In the genomic region with DNA sequence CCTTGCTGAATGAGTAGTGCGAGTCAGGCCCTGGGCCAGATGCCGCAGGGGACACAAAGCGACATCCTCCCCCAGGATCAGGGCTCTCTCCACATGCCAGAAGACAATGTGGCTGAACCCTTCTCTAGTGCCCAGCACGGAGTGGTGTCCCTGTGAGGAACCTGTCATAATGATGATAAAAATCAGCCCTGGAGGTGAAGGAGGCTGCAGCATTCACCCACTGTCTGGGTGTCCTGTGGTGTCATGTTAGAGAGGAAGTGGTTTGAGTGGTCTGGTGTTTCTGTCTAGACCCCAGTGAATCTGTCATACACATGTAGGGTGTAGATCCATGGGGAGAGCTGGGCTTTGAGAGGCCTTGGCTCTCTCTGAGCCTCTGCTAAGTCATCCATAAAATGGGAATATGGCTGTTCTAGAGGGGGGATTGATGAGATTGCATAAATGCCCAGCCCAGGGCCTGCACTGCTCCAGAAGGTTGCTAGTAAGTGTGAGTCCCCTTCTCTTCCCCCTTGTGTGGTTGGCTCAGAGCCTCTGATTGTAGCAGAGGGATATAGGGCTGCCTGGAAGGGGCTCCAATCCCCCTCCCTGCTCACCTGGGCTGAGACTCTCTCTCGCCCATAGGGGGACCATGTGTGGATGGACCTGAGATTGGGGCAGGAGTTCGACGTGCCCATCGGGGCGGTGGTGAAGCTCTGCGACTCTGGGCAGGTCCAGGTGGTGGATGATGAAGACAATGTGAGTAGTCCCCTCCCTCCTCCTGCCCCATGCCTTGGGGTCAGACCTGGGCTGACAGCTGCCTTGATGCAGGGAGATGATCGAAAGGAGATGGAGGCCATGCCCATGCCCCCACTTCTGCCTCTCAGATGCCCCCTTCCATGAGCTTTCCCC, we compare ENCODE assay signal across 14 cellular contexts. TPM values are rescaled to one million over a fixed set of nuclear protein-coding genes. Genes with fewer than 3 reads are reported as not detected.
A peak's percentile ranks its signal among the peaks of the same experiment; 100 is the strongest.
DNase-seq lines count a peak whose midpoint lies in the region; ATAC-seq and TF ChIP-seq lines count a peak whose summit lies in the region.
"Had no signal": no experiment of that assay in that cellular context is flagged by ENCODE, and none has a peak within 500 bp of the region (broad histone marks: within the 10 kb centered on the region; RNA-seq: fewer than 3 reads in every experiment).

No MANE protein-coding gene starts in this region.

- POLR2A ChIA-PET in SK-N-SH (lab: Yijun Ruan, JAX): no interaction called here
- POLR2A ChIA-PET in activated CD8-positive, alpha-beta T cell treated with anti-CD3 and anti-CD28 coated beads for 36 hours (lab: Charles Lee): interaction anchor here (0.6 kb wide), 1 partner anchor 59 kb away, joined by 3 read pairs; no protein-coding TSS in a partner anchor

- H3K27me3 ChIP-seq in SK-N-SH (ENCODE audit: insufficient read depth): no peaks in the 10 kb centered on the region
- peaks cover 0 to 42% (median 0%) of the 10 kb centered on the region in 3 experiments for H3K27me3 ChIP-seq in neuronal stem cell (ENCODE audit: control insufficient read depth in 3 of 3, insufficient read depth in 3 of 3, low read depth in 1 of 3, low read length in 3 of 3)
- H3K27me3 ChIP-seq: ovary had no signal

- H2BK15ac ChIP-seq in neuronal stem cell (ENCODE audit: low read length): no peak overlapping the region

- H3K27ac ChIP-seq in SK-N-SH (ENCODE audit: low read depth in 2 of 2, low read length in 1 of 2) (no peak overlapping the region), neuronal stem cell (replicated peaks; ENCODE audit: low read length) (no peak overlapping the region)
- H3K27ac ChIP-seq: GM23248, upper lobe of right lung had no signal

- no peak overlapping the region for H3K4me3 ChIP-seq in SK-N-SH (ENCODE audit: low read depth in 2 of 2, low read length in 1 of 2)
- no peak overlapping the region for H3K4me3 ChIP-seq in Jurkat, Clone E6-1 (ENCODE audit: low read length)
- H3K4me3 ChIP-seq in neuronal stem cell (ENCODE audit: low read length in 2 of 2): no peak overlapping the region
- H3K4me3 ChIP-seq: GM23248, ovary, smooth muscle cell, upper lobe of right lung had no signal

- H3K9me2 ChIP-seq in SK-N-SH: no peaks in the 10 kb centered on the region

- H3K4me2 ChIP-seq in SK-N-SH: no peak overlapping the region
- no peak overlapping the region for H3K4me2 ChIP-seq in neuronal stem cell (ENCODE audit: insufficient read depth, low read length, poor library complexity, severe bottlenecking)
- H3K4me2 ChIP-seq: smooth muscle cell had no signal

- no peaks in the 10 kb centered on the region for H4K20me1 ChIP-seq in SK-N-SH (ENCODE audit: insufficient read depth)

- ATAC-seq in SK-N-SH treated with all-trans-retinoic acid at 6 μM for 48 hours: no peak
- ATAC-seq in activated CD8-positive, alpha-beta T cell treated with anti-CD3 and anti-CD28 coated beads for 36 hours: peak; percentile 87
- no peak for ATAC-seq in GM21381 (IDR thresholded peaks at IDR 0.05; ENCODE audit: unreplicated experiment)
- ATAC-seq: upper lobe of right lung had no signal

- H3K18ac ChIP-seq in neuronal stem cell (ENCODE audit: low read length): peak overlapping the region; percentile 20

- no peak for TF ChIP-seq EP300 in SK-N-SH (IDR thresholded peaks at IDR 0.05; ENCODE audit: borderline replicate concordance in 1 of 2, low read depth in 1 of 2, low read length in 1 of 2)

- H3K9ac ChIP-seq in SK-N-SH (no peak overlapping the region), neuronal stem cell (ENCODE audit: low read depth, low read length, poor library complexity) (no peak overlapping the region)
- H3K9ac ChIP-seq: GM23248 had no signal

- H3K9me3 Mint-ChIP-seq in activated CD8-positive, alpha-beta T cell treated with anti-CD3 and anti-CD28 coated beads for 36 hours: no peaks in the 10 kb centered on the region
- H3K9me3 Mint-ChIP-seq: memory B cell had no signal

- H3F3A ChIP-seq in SK-N-SH (replicated peaks; ENCODE audit: insufficient read depth): no peaks in the 10 kb centered on the region

- H3K79me2 ChIP-seq in SK-N-SH (ENCODE audit: insufficient read depth): no peaks in the 10 kb centered on the region

- H3K27me3 Mint-ChIP-seq in activated CD8-positive, alpha-beta T cell treated with anti-CD3 and anti-CD28 coated beads for 36 hours: peaks cover 2% of the 10 kb centered on the region

- H3K36me3 ChIP-seq in SK-N-SH (replicated peaks in 1 of 2; ENCODE audit: control insufficient read depth in 1 of 2, insufficient read depth in 2 of 2, low read length in 1 of 2) (no peaks in the 10 kb centered on the region), neuronal stem cell (replicated peaks in 1 of 2; ENCODE audit: control insufficient read depth in 2 of 2, insufficient read depth in 2 of 2, low read length in 2 of 2) (no peaks in the 10 kb centered on the region)
- H3K36me3 ChIP-seq: ovary, upper lobe of right lung had no signal

- H3K14ac ChIP-seq in neuronal stem cell (ENCODE audit: low read length): no peak overlapping the region

- WGBS in SK-N-SH (ENCODE audit: low lambda C conversion rate): 79% methylated on average over 4 of the region's 11 CpGs
- WGBS in neuronal stem cell (ENCODE audit: extremely low coverage in 2 of 2, insufficient read length in 2 of 2, insufficient replicate concordance in 1 of 2), 2 donors: no CpG with 5 or more reads among the region's 11 CpGs

- no peak overlapping the region for H4K91ac ChIP-seq in neuronal stem cell (ENCODE audit: low read depth, low read length, poor library complexity)

- H3K4me1 ChIP-seq in SK-N-SH (ENCODE audit: control insufficient read depth in 1 of 2, insufficient read depth in 2 of 2, low read depth in 1 of 2, low read length in 1 of 2): peaks cover 0 to 40% of the 10 kb centered on the region in 2 experiments; a peak in 1 of 4 replicates
- H3K4me1 ChIP-seq in neuronal stem cell (ENCODE audit: control insufficient read depth in 2 of 2, insufficient read depth in 1 of 2, low read depth in 1 of 2, low read length in 2 of 2): peaks cover 0 to 3% of the 10 kb centered on the region in 2 donors

- no peak overlapping the region for H2AK5ac ChIP-seq in neuronal stem cell (ENCODE audit: low read depth, low read length)

- H3K4ac ChIP-seq in neuronal stem cell (ENCODE audit: low read length): no peak overlapping the region

- TF ChIP-seq CTCF in SK-N-SH (IDR thresholded peaks at IDR 0.05): no peak
- TF ChIP-seq CTCF in activated CD8-positive, alpha-beta T cell treated with anti-CD3 and anti-CD28 coated beads for 36 hours (IDR thresholded peaks at IDR 0.05): no peak

- H3K9me3 ChIP-seq in SK-N-SH: no peaks in the 10 kb centered on the region
- H3K9me3 ChIP-seq in neuronal stem cell (replicated peaks in 1 of 2; ENCODE audit: control insufficient read depth in 2 of 2, insufficient read depth in 1 of 2, low read depth in 1 of 2, low read length in 2 of 2): no peaks in the 10 kb centered on the region
- H3K9me3 ChIP-seq: ovary, upper lobe of right lung had no signal

- no peak for TF ChIP-seq RAD21 in SK-N-SH (IDR thresholded peaks at IDR 0.05; ENCODE audit: low read length)

- H4K8ac ChIP-seq in neuronal stem cell (ENCODE audit: low read depth, low read length): no peak overlapping the region

- no peak overlapping the region for H2AFZ ChIP-seq in SK-N-SH (ENCODE audit: low read depth)
- H2AFZ ChIP-seq in neuronal stem cell (ENCODE audit: low read length): no peak overlapping the region
- H2AFZ ChIP-seq: GM23248 had no signal

- H3K4me1 Mint-ChIP-seq in activated CD8-positive, alpha-beta T cell treated with anti-CD3 and anti-CD28 coated beads for 36 hours (ENCODE audit: low read depth): peaks cover 22% of the 10 kb centered on the region
- H3K4me1 Mint-ChIP-seq: memory B cell had no signal

- H2BK12ac ChIP-seq in neuronal stem cell (ENCODE audit: low read length): no peak overlapping the region

- H2BK5ac ChIP-seq in neuronal stem cell (ENCODE audit: low read length): no peak overlapping the region

- no peak overlapping the region for H3K23ac ChIP-seq in neuronal stem cell (ENCODE audit: low read depth, low read length, poor library complexity)

- intact Hi-C loops in activated CD8-positive, alpha-beta T cell treated with anti-CD3 and anti-CD28 coated beads for 36 hours (cut with micrococcal nuclease): no loop called here

- no peaks in the 10 kb centered on the region for H3K79me1 ChIP-seq in neuronal stem cell (ENCODE audit: low read depth, low read length)

- DNase-seq in SK-N-SH (peak; percentile 58), neuronal stem cell (ENCODE audit: low spot score) (no peak), NCI-H1105 (lab: John Stamatoyannopoulos, UW) (no peak)
- DNase-seq in Jurkat, Clone E6-1 (ENCODE audit: low read depth, low spot score): peak; percentile 33
- peak; percentile 68 for DNase-seq in activated CD8-positive, alpha-beta T cell treated with anti-CD3 and anti-CD28 coated beads for 36 hours
- DNase-seq in activated effector memory CD4-positive, alpha-beta T cell treated with Interleukin-2 at 50 U/mL for 16 hours: no peak
- DNase-seq: GM23248, ovary, SW 1271, upper lobe of right lung had no signal

- no peak overlapping the region for H3K4me3 Mint-ChIP-seq in activated CD8-positive, alpha-beta T cell treated with anti-CD3 and anti-CD28 coated beads for 36 hours
- H3K4me3 Mint-ChIP-seq: memory B cell had no signal

- no peaks in the 10 kb centered on the region for H3K36me3 Mint-ChIP-seq in activated CD8-positive, alpha-beta T cell treated with anti-CD3 and anti-CD28 coated beads for 36 hours (ENCODE audit: low read depth)
- H3K36me3 Mint-ChIP-seq: memory B cell had no signal

- H3K27ac Mint-ChIP-seq in activated CD8-positive, alpha-beta T cell treated with anti-CD3 and anti-CD28 coated beads for 36 hours: no peak overlapping the region
- H3K27ac Mint-ChIP-seq: memory B cell had no signal

- H2BK120ac ChIP-seq in neuronal stem cell (ENCODE audit: low read depth, low read length): no peak overlapping the region

- CTCF ChIA-PET in SK-N-SH (lab: Yijun Ruan, JAX): interaction anchor here (0.8 to 4.2 kb wide), 3 partner anchors 15 to 406 kb away, joined by 3 to 30 read pairs (median 16); a partner anchor contains a TSS
- CTCF ChIA-PET in activated CD8-positive, alpha-beta T cell treated with anti-CD3 and anti-CD28 coated beads for 36 hours (lab: Charles Lee): interaction anchor here (0.9 to 5.3 kb wide), 4 partner anchors 9 to 95 kb away, joined by 3 to 27 read pairs (median 6); a partner anchor contains a TSS

RNA-seq across cellular contexts. Expression of a gene that starts 14.3 kb away (rescaled TPM):
- 0.08 and 0.11 TPM in 2 replicates for polyA plus RNA-seq in SK-N-SH (2012; rRNA removed)
- 0.03 and 0.04 TPM in 2 replicates for polyA plus RNA-seq in SK-N-SH (2012; cell fraction: cytosol; rRNA removed)
- 0.74 and 0.85 TPM in 2 replicates for polyA plus RNA-seq in SK-N-SH (2012; cell fraction: nucleus; rRNA removed)
- 3.8 TPM for polyA plus RNA-seq in Jurkat, Clone E6-1 (2012; ENCODE audit: insufficient read depth, insufficient read length)
- total RNA-seq in activated CD8-positive, alpha-beta T cell treated with anti-CD3 and anti-CD28 coated beads for 36 hours: under 1 TPM; 0.09 to 0.14 TPM
- polyA plus RNA-seq in neuronal stem cell (2013, experiment 1 of 2): 0.71 TPM
- polyA plus RNA-seq in neuronal stem cell (2013, experiment 2 of 2): 0.60 TPM
- total RNA-seq: GM23248 had no signal
- polyA plus RNA-seq: GM23248 had no signal

RNA-seq across cellular contexts. Expression of a gene that starts 39.7 kb away (rescaled TPM):
- 0.20 TPM in 1 of 2 replicates, not detected in the other for polyA plus RNA-seq in SK-N-SH (2012; rRNA removed)
- 0.23 TPM in 1 of 2 replicates, not detected in the other for polyA plus RNA-seq in SK-N-SH (2012; cell fraction: cytosol; rRNA removed)
- polyA plus RNA-seq in SK-N-SH (2012; cell fraction: nucleus; rRNA removed): 1.5 TPM in 2 replicates
- not detected for polyA plus RNA-seq in Jurkat, Clone E6-1 (2012; ENCODE audit: insufficient read depth, insufficient read length)
- not detected for total RNA-seq in activated CD8-positive, alpha-beta T cell treated with anti-CD3 and anti-CD28 coated beads for 36 hours
- not detected for polyA plus RNA-seq in neuronal stem cell (2013, experiment 1 of 2)
- polyA plus RNA-seq in neuronal stem cell (2013, experiment 2 of 2): not detected
- total RNA-seq: GM23248, smooth muscle cell, upper lobe of right lung had no signal
- polyA plus RNA-seq: GM23248, ovary, smooth muscle cell had no signal

Comparison
In these comparisons a context has a peak if more than half of its experiments do, and no peak if none do; other contexts are left out.
1. DNase-seq: peak in SK-N-SH (single experiment), Jurkat, Clone E6-1 (single experiment) and activated CD8-positive, alpha-beta T cell treated with anti-CD3 and anti-CD28 coated beads for 36 hours (single experiment); none in neuronal stem cell (single experiment), NCI-H1105 (single experiment) and activated effector memory CD4-positive, alpha-beta T cell treated with Interleukin-2 at 50 U/mL for 16 hours (single experiment).